ENCODE assay signal across 8 cellular contexts in the genomic region with DNA sequence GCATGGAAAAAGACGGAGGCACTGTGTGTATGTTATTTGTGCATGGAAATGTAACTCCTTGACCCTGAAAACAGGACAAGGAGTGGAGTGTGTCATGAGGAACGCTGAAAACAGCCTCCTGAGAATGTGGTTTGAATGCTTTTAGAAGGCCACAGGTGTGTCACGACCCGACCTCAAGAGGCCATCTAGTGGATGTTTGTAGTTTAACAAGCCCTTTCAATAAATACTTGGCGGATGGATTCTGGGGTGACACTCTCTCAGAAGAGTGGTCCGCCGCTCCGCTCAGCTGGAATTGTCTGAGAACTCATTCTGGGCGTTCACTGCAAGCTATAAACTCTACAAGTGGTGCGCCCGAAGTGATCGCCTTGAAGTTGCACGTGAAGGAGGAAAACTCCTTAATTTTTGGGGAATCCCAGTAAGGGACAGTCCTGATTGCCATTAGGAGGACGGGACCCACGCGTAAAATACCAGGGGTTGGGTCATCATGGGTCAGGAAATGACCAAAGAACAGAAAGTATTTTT. TPM values are rescaled to one million over a fixed set of nuclear protein-coding genes. Genes with fewer than 3 reads are reported as not detected.
DNase-seq lines count a peak whose midpoint lies in the region; ATAC-seq and TF ChIP-seq lines count a peak whose summit lies in the region.
"Not testable (repeated sequence)": the region's sequence is repeated elsewhere in the genome, so short reads cannot be mapped to it uniquely, and the experiment has no call there.

No MANE protein-coding gene starts in this region.

- not testable (repeated sequence) for H2BK12ac ChIP-seq in mesenchymal stem cell (ENCODE audit: low read length in 2 of 2)

- H3K9me3 ChIP-seq in DND-41 (ENCODE audit: insufficient read depth, low read length, severe bottlenecking); Peyer's patch; mesenchymal stem cell (ENCODE audit: control insufficient read depth, low read length): not testable (repeated sequence)

- H3K4me3 ChIP-seq in DND-41 (ENCODE audit: low read depth in 1 of 2, low read length in 2 of 2) (peak overlapping the region in 1 of 2 experiments; percentile 32; a peak in 1 of 4 replicates), Peyer's patch (peak overlapping the region in 3 of 4 donors; percentile 19 to 42 (median 36)), epithelial cell of proximal tubule (ENCODE audit: low read depth, low read length) (peak overlapping the region; percentile 41)
- H3K4me3 ChIP-seq in mesenchymal stem cell (ENCODE audit: insufficient read depth in 1 of 2, low read depth in 1 of 2, low read length in 2 of 2) = not testable (repeated sequence)

- H3K14ac ChIP-seq in mesenchymal stem cell (ENCODE audit: low read length in 2 of 2) = not testable (repeated sequence)

- TF ChIP-seq CTCF in DND-41 (IDR thresholded peaks at IDR 0.05; ENCODE audit: borderline replicate concordance, extremely low read depth, low read length, poor library complexity, severe bottlenecking) (peak; percentile 65), Peyer's patch (IDR thresholded peaks at IDR 0.05) (peak in 5 of 6 experiments; percentile 15 to 79 (median 52)), epithelial cell of proximal tubule (conservative IDR thresholded peaks at IDR 0.05; ENCODE audit: low read depth, low read length) (peak; percentile 60)

- not testable (repeated sequence) for H3K4me1 ChIP-seq in DND-41 (ENCODE audit: insufficient read depth, low read length); mesenchymal stem cell (ENCODE audit: control insufficient read depth, insufficient read depth, low read depth, low read length)
- peaks cover 0 to 18% (median 0%) of the 10 kb centered on the region in 4 donors for H3K4me1 ChIP-seq in Peyer's patch

- 35% methylated on average over 13 of the region's 16 CpGs for WGBS in mesenchymal stem cell

- H2AFZ ChIP-seq in DND-41 (ENCODE audit: low read depth, low read length) (peak overlapping the region; percentile 48), mesenchymal stem cell (ENCODE audit: low read depth, low read length) (peak overlapping the region; percentile 57)

- H3K4me2 ChIP-seq in DND-41 (ENCODE audit: insufficient read depth, low read length) = peak overlapping the region; percentile 52
- H3K4me2 ChIP-seq in mesenchymal stem cell (ENCODE audit: low read length, poor library complexity, severe bottlenecking) = not testable (repeated sequence)

- peaks cover 37% of the 10 kb centered on the region for H3K27me3 Mint-ChIP-seq in activated T-helper 2 cell treated with anti-CD3 and anti-CD28 coated beads, Interferon-gamma antibody, Interleukin-2, Interleukin-4, amounts not matched to agents 10 μg/mL and 5 μg/mL and 100 μg/mL, durations not matched to agents 14 hours and 24 hours and 36 hours (ENCODE audit: low read depth)
- H3K27me3 Mint-ChIP-seq in stimulated activated memory B cell treated with anti-CD40 and anti-IgM and Interleukin-4, amounts not matched to agents 10 μg/mL and 1 μg/mL and 100 μg/mL, for 72 hours = peaks cover 16% of the 10 kb centered on the region

- intact Hi-C loops in activated T-helper 2 cell treated with anti-CD3 and anti-CD28 coated beads, Interferon-gamma antibody, Interleukin-2, Interleukin-4, amounts not matched to agents 10 μg/mL and 5 μg/mL and 100 μg/mL, durations not matched to agents 14 hours and 24 hours and 36 hours (cut with micrococcal nuclease) = loop anchor here (1.0 to 10.0 kb wide), 3 partner anchors 122 to 240 kb away; a partner anchor contains a TSS

- not testable (repeated sequence) for H3K4ac ChIP-seq in mesenchymal stem cell (ENCODE audit: low read depth in 1 of 2, low read length in 2 of 2)

- peak overlapping the region; percentile 78 for H3K4me3 Mint-ChIP-seq in activated T-helper 2 cell treated with anti-CD3 and anti-CD28 coated beads, Interferon-gamma antibody, Interleukin-2, Interleukin-4, amounts not matched to agents 10 μg/mL and 5 μg/mL and 100 μg/mL, durations not matched to agents 14 hours and 24 hours and 36 hours (ENCODE audit: low read depth)
- H3K4me3 Mint-ChIP-seq in stimulated activated memory B cell treated with anti-CD40 and anti-IgM and Interleukin-4, amounts not matched to agents 10 μg/mL and 1 μg/mL and 100 μg/mL, for 72 hours = peak overlapping the region; percentile 61

- not testable (repeated sequence) for H3K9me3 Mint-ChIP-seq in activated T-helper 2 cell treated with anti-CD3 and anti-CD28 coated beads, Interferon-gamma antibody, Interleukin-2, Interleukin-4, amounts not matched to agents 10 μg/mL and 5 μg/mL and 100 μg/mL, durations not matched to agents 14 hours and 24 hours and 36 hours; stimulated activated memory B cell treated with anti-CD40 and anti-IgM and Interleukin-4, amounts not matched to agents 10 μg/mL and 1 μg/mL and 100 μg/mL, for 72 hours

- H2BK5ac ChIP-seq in mesenchymal stem cell (ENCODE audit: low read depth, low read length, poor library complexity, severe bottlenecking) = not testable (repeated sequence)

- H3K4me1 Mint-ChIP-seq in activated T-helper 2 cell treated with anti-CD3 and anti-CD28 coated beads, Interferon-gamma antibody, Interleukin-2, Interleukin-4, amounts not matched to agents 10 μg/mL and 5 μg/mL and 100 μg/mL, durations not matched to agents 14 hours and 24 hours and 36 hours (ENCODE audit: low read depth) = peaks cover 14% of the 10 kb centered on the region
- H3K4me1 Mint-ChIP-seq in stimulated activated memory B cell treated with anti-CD40 and anti-IgM and Interleukin-4, amounts not matched to agents 10 μg/mL and 1 μg/mL and 100 μg/mL, for 72 hours = peaks cover 12% of the 10 kb centered on the region

- peak overlapping the region; percentile 16; the same call in 1 of the 2 replicates for H3K9ac ChIP-seq in DND-41 (ENCODE audit: low read depth, low read length)
- H3K9ac ChIP-seq in mesenchymal stem cell (ENCODE audit: low read length) = not testable (repeated sequence)

- DNase-seq in DND-41 (peak; percentile 48), Peyer's patch (peak; percentile 40 to 72 (median 56)), mesenchymal stem cell (peak; percentile 35)
- peak; percentile 24 for DNase-seq in activated T-helper 2 cell treated with anti-CD3 and anti-CD28 coated beads, Interferon-gamma antibody, Interleukin-2, Interleukin-4, amounts not matched to agents 10 μg/mL and 5 μg/mL and 100 μg/mL, durations not matched to agents 14 hours and 24 hours and 36 hours (ENCODE audit: low spot score)
- not testable (repeated sequence) for DNase-seq in epithelial cell of proximal tubule (ENCODE audit: low read depth)

- H3K27me3 ChIP-seq in DND-41 (ENCODE audit: insufficient read depth, low read length, poor library complexity); Peyer's patch; mesenchymal stem cell (ENCODE audit: control insufficient read depth in 1 of 2, insufficient read depth in 1 of 2, low read length in 2 of 2): not testable (repeated sequence)

- H3K79me2 ChIP-seq in DND-41 (ENCODE audit: insufficient read depth, low read length) = not testable (repeated sequence)

- H3K36me3 ChIP-seq in DND-41 (ENCODE audit: insufficient read depth, low read length); Peyer's patch; mesenchymal stem cell (ENCODE audit: control insufficient read depth in 1 of 2, insufficient read depth in 2 of 2, low read depth in 1 of 2, low read length in 2 of 2): not testable (repeated sequence)

- H2AK5ac ChIP-seq in mesenchymal stem cell (ENCODE audit: low read length, severe bottlenecking) = not testable (repeated sequence)

- not testable (repeated sequence) for H3K79me1 ChIP-seq in mesenchymal stem cell (replicated peaks; ENCODE audit: low read length, poor library complexity, severe bottlenecking)

- not testable (repeated sequence) for H2BK15ac ChIP-seq in mesenchymal stem cell (ENCODE audit: low read depth, poor library complexity, severe bottlenecking)

- not testable (repeated sequence) for H3K36me3 Mint-ChIP-seq in activated T-helper 2 cell treated with anti-CD3 and anti-CD28 coated beads, Interferon-gamma antibody, Interleukin-2, Interleukin-4, amounts not matched to agents 10 μg/mL and 5 μg/mL and 100 μg/mL, durations not matched to agents 14 hours and 24 hours and 36 hours (ENCODE audit: low read depth); stimulated activated memory B cell treated with anti-CD40 and anti-IgM and Interleukin-4, amounts not matched to agents 10 μg/mL and 1 μg/mL and 100 μg/mL, for 72 hours

- not testable (repeated sequence) for H3K23ac ChIP-seq in mesenchymal stem cell (ENCODE audit: low read length in 2 of 2)

- not testable (repeated sequence) for H3K18ac ChIP-seq in mesenchymal stem cell (ENCODE audit: low read depth in 1 of 2, low read length in 2 of 2)

- peak in 1 of 2 donors; percentile 29 for TF ChIP-seq POLR2A in Peyer's patch (IDR thresholded peaks at IDR 0.05)

- ATAC-seq in DND-41 (ENCODE audit: insufficient read depth, low read depth) (peak; percentile 86), GM21447 (IDR thresholded peaks at IDR 0.05; ENCODE audit: unreplicated experiment) (peak; percentile 62), HG03565 (IDR thresholded peaks at IDR 0.05; ENCODE audit: unreplicated experiment) (peak; percentile 56)
- ATAC-seq in stimulated activated memory B cell treated with anti-CD40 and anti-IgM and Interleukin-4, amounts not matched to agents 10 μg/mL and 1 μg/mL and 100 μg/mL, for 72 hours = not testable (repeated sequence)

- H4K20me1 ChIP-seq in DND-41 (ENCODE audit: insufficient read depth, low read length) = not testable (repeated sequence)

- not testable (repeated sequence) for H4K8ac ChIP-seq in mesenchymal stem cell (ENCODE audit: low read length)

- H4K91ac ChIP-seq in mesenchymal stem cell (ENCODE audit: low read length) = not testable (repeated sequence)

- H3K27ac ChIP-seq in DND-41 (ENCODE audit: low read length); mesenchymal stem cell (ENCODE audit: low read length, poor library complexity, severe bottlenecking): not testable (repeated sequence)
- peak overlapping the region in 2 of 4 donors; percentile 16 to 63 for H3K27ac ChIP-seq in Peyer's patch

- H3K27ac Mint-ChIP-seq in activated T-helper 2 cell treated with anti-CD3 and anti-CD28 coated beads, Interferon-gamma antibody, Interleukin-2, Interleukin-4, amounts not matched to agents 10 μg/mL and 5 μg/mL and 100 μg/mL, durations not matched to agents 14 hours and 24 hours and 36 hours; stimulated activated memory B cell treated with anti-CD40 and anti-IgM and Interleukin-4, amounts not matched to agents 10 μg/mL and 1 μg/mL and 100 μg/mL, for 72 hours: not testable (repeated sequence)

- not testable (repeated sequence) for H2BK120ac ChIP-seq in mesenchymal stem cell (ENCODE audit: low read depth, low read length)

RNA-seq across cellular contexts. Expression of a gene that starts 33.5 kb away (rescaled TPM):
- total RNA-seq in Peyer's patch (100 to 1,000 TPM in 3 of 4 donors, 10 to 100 TPM in 1; 87.5 to 841 (median 195) TPM), epithelial cell of proximal tubule (not detected in 2 replicates)
- not detected in 2 replicates for total RNA-seq in activated T-helper 2 cell treated with anti-CD3 and anti-CD28 coated beads, Interferon-gamma antibody, Interleukin-2, Interleukin-4, amounts not matched to agents 10 μg/mL and 5 μg/mL and 100 μg/mL, durations not matched to agents 14 hours and 24 hours and 36 hours
- not detected for polyA plus RNA-seq in mesenchymal stem cell (2013, experiment 1 of 2)
- 0.01 TPM for polyA plus RNA-seq in mesenchymal stem cell (2013, experiment 2 of 2)

RNA-seq across cellular contexts. Expression of a gene that starts 44.7 kb away (rescaled TPM):
- 100 to 1,000 TPM in 1 of 4 donors, 10 to 100 TPM in 2, not detected in 1; 10.3 to 113 (median 14.1) TPM for total RNA-seq in Peyer's patch
- not detected in 2 replicates for total RNA-seq in activated T-helper 2 cell treated with anti-CD3 and anti-CD28 coated beads, Interferon-gamma antibody, Interleukin-2, Interleukin-4, amounts not matched to agents 10 μg/mL and 5 μg/mL and 100 μg/mL, durations not matched to agents 14 hours and 24 hours and 36 hours
- not detected in 2 replicates for total RNA-seq in epithelial cell of proximal tubule
- polyA plus RNA-seq in mesenchymal stem cell (2013, experiment 1 of 2) = not detected
- polyA plus RNA-seq in mesenchymal stem cell (2013, experiment 2 of 2) = not detected

Comparison
In these comparisons a context has a peak if more than half of its experiments do, and no peak if none do; other contexts are left out.
1. RNA of a gene that starts 33.5 kb away (total RNA-seq): 87.5 to 841 TPM in Peyer's patch; not detected in activated T-helper 2 cell treated with anti-CD3 and anti-CD28 coated beads, Interferon-gamma antibody, Interleukin-2, Interleukin-4, amounts not matched to agents 10 μg/mL and 5 μg/mL and 100 μg/mL, durations not matched to agents 14 hours and 24 hours and 36 hours and not detected in epithelial cell of proximal tubule; every median in the first group is over 10 times any median in the second.
2. Peak in every context shown above with its lines, with median percentiles within 50 percentile points of each other: CTCF ChIP-seq.